ENCODE assay signal across 1 cellular context in the genomic region with DNA sequence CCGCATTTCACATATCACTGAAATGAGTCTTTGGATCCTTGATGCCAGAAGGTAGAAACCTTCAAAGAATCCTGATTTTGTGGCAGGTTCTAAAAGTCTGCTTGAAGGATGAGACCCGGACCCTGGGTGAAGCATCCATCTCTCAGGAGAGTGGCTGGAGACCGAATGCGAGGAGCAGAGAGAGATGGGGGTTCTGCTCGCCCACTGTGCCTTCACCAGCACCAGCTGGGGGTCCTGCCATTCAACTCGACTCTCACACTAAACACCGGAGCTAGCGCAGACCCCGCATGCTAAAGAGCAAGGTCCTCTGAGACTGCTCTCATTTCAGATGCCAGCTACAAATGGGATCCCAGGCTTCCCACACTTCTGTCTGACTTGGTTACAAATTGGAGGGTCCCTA.
TF ChIP-seq lines count a peak whose summit lies in the region.

No MANE protein-coding gene starts in this region.

TF ChIP-seq in HepG2, 621 proteins besides CTCF, POLR2A, EP300 and RAD21 (continued from another document):
- TF ChIP-seq ZBTB14 (CRISPR knock-in tag; IDR thresholded peaks at IDR 0.05) (no peak), TBX2 (CRISPR knock-in tag; IDR thresholded peaks at IDR 0.05; ENCODE audit: borderline replicate concordance) (no peak), JUN (CRISPR knock-in tag; IDR thresholded peaks at IDR 0.05) (no peak), CBX5 (CRISPR knock-in tag; IDR thresholded peaks at IDR 0.05; ENCODE audit: borderline replicate concordance) (no peak), ZNF792 (CRISPR knock-in tag; IDR thresholded peaks at IDR 0.05) (no peak), ARNTL (CRISPR knock-in tag; IDR thresholded peaks at IDR 0.05) (no peak), MLLT10 (CRISPR knock-in tag; IDR thresholded peaks at IDR 0.05) (no peak), ZNF850 (CRISPR knock-in tag; conservative IDR thresholded peaks at IDR 0.05) (no peak)
- TF ChIP-seq, protein P1, sequence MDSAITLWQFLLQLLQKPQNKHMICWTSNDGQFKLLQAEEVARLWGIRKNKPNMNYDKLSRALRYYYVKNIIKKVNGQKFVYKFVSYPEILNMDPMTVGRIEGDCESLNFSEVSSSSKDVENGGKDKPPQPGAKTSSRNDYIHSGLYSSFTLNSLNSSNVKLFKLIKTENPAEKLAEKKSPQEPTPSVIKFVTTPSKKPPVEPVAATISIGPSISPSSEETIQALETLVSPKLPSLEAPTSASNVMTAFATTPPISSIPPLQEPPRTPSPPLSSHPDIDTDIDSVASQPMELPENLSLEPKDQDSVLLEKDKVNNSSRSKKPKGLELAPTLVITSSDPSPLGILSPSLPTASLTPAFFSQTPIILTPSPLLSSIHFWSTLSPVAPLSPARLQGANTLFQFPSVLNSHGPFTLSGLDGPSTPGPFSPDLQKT (CRISPR knock-in tag; IDR thresholded peaks at IDR 0.05; ENCODE audit: borderline replicate concordance), result no peak
